8 cellular contexts compared by ENCODE assay signal in the genomic region with DNA sequence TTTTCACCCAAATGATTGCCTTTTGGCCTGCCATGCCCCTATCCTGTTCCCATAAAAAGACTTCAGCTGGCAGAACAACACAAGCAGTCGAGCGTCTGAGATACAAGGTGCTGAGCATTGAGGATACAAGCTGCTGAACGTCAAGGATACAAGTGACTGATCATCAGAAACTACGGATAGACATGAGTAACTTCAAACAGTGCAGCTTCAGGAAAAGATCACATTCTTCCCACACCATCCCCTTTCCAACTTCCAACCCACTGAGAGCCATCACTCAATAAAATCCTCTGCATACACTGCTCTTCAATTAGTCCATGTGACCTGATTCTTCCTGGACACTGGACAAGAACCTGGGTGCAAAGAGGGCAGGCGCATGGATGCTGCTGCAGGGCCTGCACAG.
"Had no signal": no experiment of that assay in that cellular context is flagged by ENCODE, and none has a peak within 500 bp of the region (broad histone marks: within the 10 kb centered on the region; RNA-seq: fewer than 3 reads in every experiment).

No MANE protein-coding gene starts in this region.

- H3K4me3 Mint-ChIP-seq: GM23338, HFFc6 had no signal

- H3K27ac Mint-ChIP-seq: GM23338, HFFc6 had no signal

- DNase-seq: H7, HFFc6, IMR-90, KG1 had no signal

- H3K4me2 ChIP-seq: GM23338 had no signal

- H3K9me3 ChIP-seq: HAP-1 had no signal

- H2AFZ ChIP-seq: GM23338 had no signal

- H3K4me3 ChIP-seq: GM23338, HAP-1, K562 had no signal

- FAIRE-seq: HTR-8/SVneo, K562 had no signal

- H3K36me3 ChIP-seq: HAP-1 had no signal
